12 cellular contexts compared by ENCODE assay signal in the genomic region with DNA sequence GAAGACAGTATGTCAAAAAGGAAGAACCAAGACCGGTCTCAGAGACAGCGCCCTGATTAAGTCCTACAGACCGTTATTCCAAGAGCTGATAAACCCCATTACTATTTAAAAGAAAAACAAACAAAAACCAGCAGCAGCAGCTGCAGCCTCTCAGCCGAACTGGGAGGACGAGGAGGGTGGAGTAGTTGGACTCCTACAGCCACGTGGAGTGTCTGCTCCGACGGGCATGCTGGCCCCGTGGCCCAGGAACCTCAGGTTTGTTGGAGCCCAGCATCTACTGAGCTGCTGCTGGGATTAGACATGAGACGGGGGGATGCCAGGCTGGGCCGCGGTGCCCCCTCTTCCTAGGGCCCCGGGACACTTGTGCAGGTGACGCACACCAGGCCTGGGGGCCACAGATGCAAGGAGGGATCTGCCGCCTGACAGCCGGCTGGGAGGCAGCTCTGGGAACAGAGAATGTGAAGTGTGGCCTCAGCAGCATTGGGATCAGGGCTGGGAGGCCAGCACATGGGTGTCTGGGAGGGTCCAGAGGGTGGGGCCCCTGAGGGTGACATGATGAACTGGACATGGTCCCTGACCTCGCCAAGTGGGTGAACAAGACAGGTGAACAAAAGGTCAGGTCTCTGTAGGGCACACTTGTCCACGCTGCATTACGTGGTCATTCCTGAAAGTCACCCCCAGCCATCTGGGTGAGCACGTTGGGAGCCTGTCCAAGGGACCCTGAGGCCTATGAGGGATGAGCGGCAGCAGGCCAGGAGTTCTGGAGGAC. TPM values are rescaled to one million over a fixed set of nuclear protein-coding genes. Genes with fewer than 3 reads are reported as not detected.
DNase-seq lines count a peak whose midpoint lies in the region; ATAC-seq, FAIRE-seq and TF ChIP-seq lines count a peak whose summit lies in the region.
"Had no signal": no experiment of that assay in that cellular context is flagged by ENCODE, and none has a peak within 500 bp of the region (broad histone marks: within the 10 kb centered on the region; RNA-seq: fewer than 3 reads in every experiment).

No MANE protein-coding gene starts in this region.

- H3K27me3 ChIP-seq in breast epithelium (no peaks in the 10 kb centered on the region), astrocyte (ENCODE audit: insufficient read depth, low read length) (peaks cover 10% of the 10 kb centered on the region), lower lobe of right lung (ENCODE audit: low read depth) (no peaks in the 10 kb centered on the region), upper lobe of left lung (no peaks in the 10 kb centered on the region), smooth muscle cell (ENCODE audit: low read depth) (no peaks in the 10 kb centered on the region)

- BruUV-seq in MCF 10A (replicated peaks; lab: Mats Ljungman, UMichigan) = no TSS peak

- no peak overlapping the region for H3K4me3 ChIP-seq in breast epithelium
- H3K4me3 ChIP-seq in astrocyte (ENCODE audit: insufficient read depth, low read depth, low read length) = no peak overlapping the region
- no peak overlapping the region for H3K4me3 ChIP-seq in lower lobe of right lung
- no peak overlapping the region for H3K4me3 ChIP-seq in upper lobe of left lung
- H3K4me3 ChIP-seq in smooth muscle cell = no peak overlapping the region
- H3K4me3 ChIP-seq: psoas muscle had no signal

- no peak for FAIRE-seq in astrocyte (lab: Jason Lieb, UNC)

- peaks cover 8 to 16% of the 10 kb centered on the region in 2 donors for H3K4me1 ChIP-seq in breast epithelium
- H3K4me1 ChIP-seq in astrocyte (ENCODE audit: insufficient read depth, low read length) = peaks cover 29% of the 10 kb centered on the region
- peaks cover 40% of the 10 kb centered on the region for H3K4me1 ChIP-seq in lower lobe of right lung
- peaks cover 33 to 55% (median 41%) of the 10 kb centered on the region in 4 donors for H3K4me1 ChIP-seq in upper lobe of left lung
- H3K4me1 ChIP-seq in smooth muscle cell (ENCODE audit: low read depth) = peaks cover 21% of the 10 kb centered on the region

- TF ChIP-seq POLR2A in breast epithelium (IDR thresholded peaks at IDR 0.05) (no peak), upper lobe of left lung (IDR thresholded peaks at IDR 0.05) (no peak)

- H3K36me3 Mint-ChIP-seq in MCF 10A (ENCODE audit: insufficient read depth, unreplicated experiment) = no peaks in the 10 kb centered on the region
- H3K36me3 Mint-ChIP-seq in astrocyte (ENCODE audit: low read depth, unreplicated experiment) = no peaks in the 10 kb centered on the region

- H4K20me1 ChIP-seq in astrocyte (ENCODE audit: insufficient read depth, low read length) (peaks cover 11% of the 10 kb centered on the region), smooth muscle cell (ENCODE audit: low read depth) (peaks cover 11% of the 10 kb centered on the region)

- no peaks in the 10 kb centered on the region for H3F3A ChIP-seq in smooth muscle cell (ENCODE audit: low read depth)

- H2AFZ ChIP-seq in astrocyte (ENCODE audit: low read depth, low read length) = no peak overlapping the region
- H2AFZ ChIP-seq in smooth muscle cell (ENCODE audit: low read depth) = no peak overlapping the region

- H3K9me3 Mint-ChIP-seq in MCF 10A (ENCODE audit: unreplicated experiment) (no peaks in the 10 kb centered on the region), astrocyte (ENCODE audit: unreplicated experiment) (no peaks in the 10 kb centered on the region)

- WGBS in upper lobe of left lung, 2 donors = 68 to 79% methylated on average over 11 to 16 of the region's 21 CpGs
- 67% methylated on average over 18 of the region's 21 CpGs for WGBS in smooth muscle cell (ENCODE audit: low lambda C conversion rate)

- no peaks in the 10 kb centered on the region for H3K9me3 ChIP-seq in breast epithelium
- no peaks in the 10 kb centered on the region for H3K9me3 ChIP-seq in astrocyte (ENCODE audit: insufficient read depth, low read depth, low read length)
- H3K9me3 ChIP-seq in lower lobe of right lung = no peaks in the 10 kb centered on the region
- H3K9me3 ChIP-seq in upper lobe of left lung = no peaks in the 10 kb centered on the region
- no peaks in the 10 kb centered on the region for H3K9me3 ChIP-seq in smooth muscle cell (replicated peaks; ENCODE audit: low read depth)
- H3K9me3 ChIP-seq: psoas muscle had no signal

- TF ChIP-seq EP300 in upper lobe of left lung (IDR thresholded peaks at IDR 0.05) = no peak

- no peak for ATAC-seq in lower lobe of right lung
- no peak for ATAC-seq in upper lobe of left lung (ENCODE audit: low FRiP score in 2 of 2)
- no peak for ATAC-seq in GM18867 (IDR thresholded peaks at IDR 0.05; ENCODE audit: unreplicated experiment)

- H3K36me3 ChIP-seq in breast epithelium (no peaks in the 10 kb centered on the region), astrocyte (ENCODE audit: insufficient read depth, low read length) (no peaks in the 10 kb centered on the region), lower lobe of right lung (no peaks in the 10 kb centered on the region), upper lobe of left lung (no peaks in the 10 kb centered on the region), smooth muscle cell (ENCODE audit: low read depth) (no peaks in the 10 kb centered on the region)

- H3K4me3 Mint-ChIP-seq in MCF 10A (ENCODE audit: unreplicated experiment) = no peak overlapping the region
- peak overlapping the region; percentile 69 for H3K4me3 Mint-ChIP-seq in astrocyte (ENCODE audit: unreplicated experiment)

- CTCF ChIA-PET in MCF 10A (lab: Yijun Ruan, JAX) = interaction anchor here (0.6 kb wide), 1 partner anchor 34 kb away, joined by 3 read pairs; no protein-coding TSS in a partner anchor

- H3K27ac ChIP-seq in breast epithelium = peak overlapping the region; percentile 80 to 94
- H3K27ac ChIP-seq in astrocyte (ENCODE audit: low read depth, low read length) = no peak overlapping the region
- H3K27ac ChIP-seq in lower lobe of right lung = peak overlapping the region; percentile 27
- peak overlapping the region in 3 of 4 donors; percentile 48 to 82 (median 61) for H3K27ac ChIP-seq in upper lobe of left lung
- H3K27ac ChIP-seq in smooth muscle cell (ENCODE audit: low read depth) = no peak overlapping the region
- H3K27ac ChIP-seq: psoas muscle had no signal

- H3K4me1 Mint-ChIP-seq in MCF 10A (ENCODE audit: insufficient read depth, unreplicated experiment) = peaks cover 5% of the 10 kb centered on the region
- peaks cover 19% of the 10 kb centered on the region for H3K4me1 Mint-ChIP-seq in astrocyte (ENCODE audit: low read depth, unreplicated experiment)

- POLR2A ChIA-PET in MCF 10A (lab: Yijun Ruan, JAX) = interaction anchor here (0.9 to 1.5 kb wide), 4 partner anchors 29 to 151 kb away, joined by 4 to 13 read pairs (median 4); partner anchors contain the start of genes ARFRP1, TPD52L2 and ZGPAT

- H3K4me2 ChIP-seq in astrocyte (ENCODE audit: low read length) (peak overlapping the region; percentile 73), smooth muscle cell (no peak overlapping the region)

- intact Hi-C loops in breast epithelium (cut with DNase I; ENCODE audit: low total_unique reads) = no loop called here
- intact Hi-C loops in MCF 10A (cut with micrococcal nuclease) = no loop called here
- intact Hi-C loops in lower lobe of right lung (cut with DNase I) = no loop called here

- H3K79me2 ChIP-seq in astrocyte (ENCODE audit: insufficient read depth, low read length) (peaks cover 2% of the 10 kb centered on the region), smooth muscle cell (ENCODE audit: low read depth) (peaks cover 3% of the 10 kb centered on the region)

- peaks cover 16% of the 10 kb centered on the region for H3K27me3 Mint-ChIP-seq in MCF 10A (ENCODE audit: insufficient read depth, unreplicated experiment)
- H3K27me3 Mint-ChIP-seq in astrocyte (ENCODE audit: low read depth, unreplicated experiment) = no peaks in the 10 kb centered on the region

- H3K27ac Mint-ChIP-seq in MCF 10A (ENCODE audit: low read depth, unreplicated experiment) (no peak overlapping the region), astrocyte (ENCODE audit: unreplicated experiment) (no peak overlapping the region)

- no peak for TF ChIP-seq CTCF in breast epithelium (IDR thresholded peaks at IDR 0.05)
- no peak for TF ChIP-seq CTCF in MCF 10A (IDR thresholded peaks at IDR 0.05; ENCODE audit: unreplicated experiment)
- TF ChIP-seq CTCF in astrocyte (IDR thresholded peaks at IDR 0.05; ENCODE audit: insufficient read depth, low read depth, low read length) = no peak
- TF ChIP-seq CTCF in lower lobe of right lung (IDR thresholded peaks at IDR 0.05) = no peak
- no peak for TF ChIP-seq CTCF in upper lobe of left lung (IDR thresholded peaks at IDR 0.05)
- TF ChIP-seq CTCF in smooth muscle cell (IDR thresholded peaks at IDR 0.05; ENCODE audit: borderline replicate concordance, insufficient read depth, poor library complexity, severe bottlenecking) = no peak

- H3K9ac ChIP-seq in astrocyte (ENCODE audit: low read length) (no peak overlapping the region), smooth muscle cell (ENCODE audit: low read depth) (no peak overlapping the region)

- DNase-seq in breast epithelium (ENCODE audit: low spot score in 2 of 2) (no peak), MCF 10A (ENCODE audit: unreplicated experiment) (no peak), astrocyte (ENCODE audit: low read depth) (peak; percentile 57), lower lobe of right lung (no peak), upper lobe of left lung (no peak), amniotic stem cell (lab: John Stamatoyannopoulos, UW) (no peak), smooth muscle cell (lab: John Stamatoyannopoulos, UW; ENCODE audit: unreplicated experiment) (no peak)
- DNase-seq: activated CD4-positive, alpha-beta T cell treated with anti-CD3 and anti-CD28 coated beads, Interleukin-2, amount 50 U/mL, for 4 hours; activated naive CD4-positive, alpha-beta T cell treated with Interleukin-2 at 50 U/mL for 16 hours; foreskin melanocyte; psoas muscle had no signal

RNA-seq across cellular contexts. Expression of gene ZBTB46, which starts 2.9 kb away (rescaled TPM):
- 10 to 100 TPM in 2 of 3 donors, 1 to 10 TPM in 1; 8.2 to 18.7 (median 10.7) TPM for total RNA-seq in breast epithelium
- total RNA-seq in MCF 10A (2022) = 0.63 and 0.71 TPM in 2 replicates
- 12.9 and 13.9 TPM in 2 replicates for total RNA-seq in astrocyte
- 9.9 TPM for total RNA-seq in lower lobe of right lung
- total RNA-seq in upper lobe of left lung = 10 to 100 TPM in 4 of 6 donors, 1 to 10 TPM in 2; 7.6 to 25.3 (median 11.6) TPM
- total RNA-seq in smooth muscle cell = 2.7 and 4.5 TPM in 2 replicates
- polyA plus RNA-seq in smooth muscle cell = 2.3 and 4.0 TPM in 2 replicates

RNA-seq across cellular contexts. Expression of gene ABHD16B, which starts 27.3 kb away (rescaled TPM):
- total RNA-seq in breast epithelium (not detected), MCF 10A (2022) (not detected in 2 replicates), astrocyte (not detected in 2 replicates), lower lobe of right lung (not detected), upper lobe of left lung (under 1 TPM in 1 of 6 donors, not detected in 5; 0.23 TPM), smooth muscle cell (not detected in 2 replicates)
- 0.31 TPM in 1 of 2 replicates, not detected in the other for polyA plus RNA-seq in smooth muscle cell
- total RNA-seq: psoas muscle had no signal

RNA-seq across cellular contexts. Expression of gene TPD52L2, which starts 31.1 kb away (rescaled TPM):
- 100 to 1,000 TPM in 1 of 3 donors, 10 to 100 TPM in 2; 75.1 to 146 (median 84.2) TPM for total RNA-seq in breast epithelium
- 174 and 175 TPM in 2 replicates for total RNA-seq in MCF 10A (2022)
- 145 TPM in 2 replicates for total RNA-seq in astrocyte
- 76.9 TPM for total RNA-seq in lower lobe of right lung
- 100 to 1,000 TPM in 1 of 6 donors, 10 to 100 TPM in 5; 64.2 to 103 (median 79.4) TPM for total RNA-seq in upper lobe of left lung
- total RNA-seq in smooth muscle cell = 74.0 and 74.4 TPM in 2 replicates
- 93.8 and 94.8 TPM in 2 replicates for polyA plus RNA-seq in smooth muscle cell

Comparison
In these comparisons a context has a peak if more than half of its experiments do, and no peak if none do; other contexts are left out.
1. H3K27ac ChIP-seq: peak in breast epithelium (2 of 2), lower lobe of right lung (single experiment) and upper lobe of left lung (3 of 4); none in astrocyte (single experiment) and smooth muscle cell (single experiment).